ENCODE assay signal across 21 cellular contexts in genomic region chr9:78539188-78539587, GRCh38.
DNase-seq lines count a peak whose midpoint lies in the region; ATAC-seq, FAIRE-seq and TF ChIP-seq lines count a peak whose summit lies in the region.
"Had no signal": no experiment of that assay in that cellular context is flagged by ENCODE, and none has a peak within 500 bp of the region (broad histone marks: within the 10 kb centered on the region; RNA-seq: fewer than 3 reads in every experiment).

No MANE protein-coding gene starts in this region.

- H3K4me3 ChIP-seq in A549 = no peak overlapping the region
- H3K4me3 ChIP-seq in PC-3 (ENCODE audit: low read length) = no peak overlapping the region
- no peak overlapping the region for H3K4me3 ChIP-seq in K562
- no peak overlapping the region for H3K4me3 ChIP-seq in gastrocnemius medialis
- H3K4me3 ChIP-seq in sigmoid colon = no peak overlapping the region
- H3K4me3 ChIP-seq in Karpas-422 (ENCODE audit: low read length) = no peak overlapping the region
- no peak overlapping the region for H3K4me3 ChIP-seq in colonic mucosa
- H3K4me3 ChIP-seq: GM12878 had no signal

- H3K9me2 ChIP-seq in PC-3 (replicated peaks; ENCODE audit: low read length) = no peaks in the 10 kb centered on the region
- H3K9me2 ChIP-seq in Karpas-422 (replicated peaks; ENCODE audit: insufficient read depth, low read length) = no peaks in the 10 kb centered on the region

- 65% methylated on average over 3 of the region's 3 CpGs for WGBS in A549 (ENCODE audit: missing lambda C conversion rate)
- WGBS in K562 (ENCODE audit: insufficient coverage, low coverage, missing lambda C conversion rate) = 0% methylated on average over 3 of the region's 3 CpGs
- 63 to 79% methylated on average over 3 of the region's 3 CpGs for WGBS in sigmoid colon, 2 donors

- intact Hi-C loops in PC-3 (cut with micrococcal nuclease) (no loop called here), K562 (cut with micrococcal nuclease) (no loop called here), gastrocnemius medialis (cut with DNase I; ENCODE audit: low total_unique reads) (no loop called here), sigmoid colon (cut with DNase I) (no loop called here), colonic mucosa (cut with DNase I) (no loop called here)

- H3K4me2 ChIP-seq in A549 (peak overlapping the region; percentile 41; the same call in 1 of the 3 replicates), PC-3 (ENCODE audit: low read length) (peak overlapping the region; percentile 28; the same call in 1 of the 2 replicates), K562 (ENCODE audit: insufficient read depth, low read length) (no peak overlapping the region), Karpas-422 (ENCODE audit: low read depth, low read length, poor library complexity, severe bottlenecking) (no peak overlapping the region)

- CTCF ChIA-PET in A549 (lab: Yijun Ruan, JAX) = no interaction called here
- CTCF ChIA-PET in PC-3 (lab: Charles Lee) = no interaction called here
- CTCF ChIA-PET in K562 (lab: Yijun Ruan, JAX; ENCODE audit: low intra/inter-chr PET ratio) = no interaction called here

- H3K79me2 ChIP-seq in PC-3 (ENCODE audit: low read length) (no peaks in the 10 kb centered on the region), K562 (ENCODE audit: control insufficient read depth, insufficient read depth, low read length) (no peaks in the 10 kb centered on the region), Karpas-422 (ENCODE audit: low read length) (no peaks in the 10 kb centered on the region)

- H3K9ac ChIP-seq in PC-3 (ENCODE audit: low read length) (no peak overlapping the region), K562 (ENCODE audit: insufficient read depth in 1 of 2, low read depth in 2 of 2, low read length in 2 of 2) (no peak overlapping the region), Karpas-422 (ENCODE audit: low read length) (no peak overlapping the region), colonic mucosa (ENCODE audit: low read depth in 2 of 2, low read length in 2 of 2) (no peak overlapping the region)

- H3K9me1 ChIP-seq in K562 (ENCODE audit: control insufficient read depth, insufficient read depth, low read length) = no peaks in the 10 kb centered on the region

- no TSS peak for BruUV-seq in PC-3 (replicated peaks; lab: Mats Ljungman, UMichigan)
- no TSS peak for BruUV-seq in K562 (replicated peaks; lab: Mats Ljungman, UMichigan)

- H3F3A ChIP-seq in PC-3 (ENCODE audit: low read length, unreplicated experiment) = no peaks in the 10 kb centered on the region

- H2AFZ ChIP-seq in PC-3 (ENCODE audit: low read length) = no peak overlapping the region
- H2AFZ ChIP-seq in K562 (ENCODE audit: low read depth, low read length) = no peak overlapping the region
- no peak overlapping the region for H2AFZ ChIP-seq in Karpas-422 (ENCODE audit: low read length)

- no peak for TF ChIP-seq RAD21 in A549 (conservative IDR thresholded peaks at IDR 0.05 in 1 of 2, IDR thresholded peaks at IDR 0.05 in 1 of 2)
- no peak for TF ChIP-seq RAD21 in K562 (CRISPR knock-in tag; conservative IDR thresholded peaks at IDR 0.05 in 1 of 2, IDR thresholded peaks at IDR 0.05 in 1 of 2)

- H3K27ac ChIP-seq in A549 (no peak overlapping the region; a peak in 1 of 6 replicates), PC-3 (ENCODE audit: low read length) (peak overlapping the region; percentile 40), K562 (ENCODE audit: extremely low read depth, low read depth, low read length) (no peak overlapping the region), gastrocnemius medialis (peak overlapping the region in 3 of 4 donors; percentile 64 to 76 (median 65)), sigmoid colon (no peak overlapping the region), Karpas-422 (ENCODE audit: low read length) (no peak overlapping the region), colonic mucosa (no peak overlapping the region)

- TF ChIP-seq POLR2A in A549 (IDR thresholded peaks at IDR 0.05; ENCODE audit: low read length) (no peak), K562 (conservative IDR thresholded peaks at IDR 0.05) (no peak), gastrocnemius medialis (IDR thresholded peaks at IDR 0.05) (no peak), sigmoid colon (IDR thresholded peaks at IDR 0.05) (no peak)

- TF ChIP-seq EP300 in A549 (IDR thresholded peaks at IDR 0.05) = no peak
- peak; percentile 15; the same call in 1 of the 2 replicates for TF ChIP-seq EP300 in K562 (IDR thresholded peaks at IDR 0.05; ENCODE audit: low read length)
- TF ChIP-seq EP300 in sigmoid colon (IDR thresholded peaks at IDR 0.05) = no peak

- no peaks in the 10 kb centered on the region for H3K27me3 ChIP-seq in PC-3 (ENCODE audit: low read length)
- no peaks in the 10 kb centered on the region for H3K27me3 ChIP-seq in K562 (ENCODE audit: control insufficient read depth in 2 of 2, insufficient read depth in 2 of 2, low read length in 2 of 2)
- no peaks in the 10 kb centered on the region for H3K27me3 ChIP-seq in gastrocnemius medialis
- no peaks in the 10 kb centered on the region for H3K27me3 ChIP-seq in sigmoid colon
- no peaks in the 10 kb centered on the region for H3K27me3 ChIP-seq in Karpas-422 (ENCODE audit: low read length)
- no peaks in the 10 kb centered on the region for H3K27me3 ChIP-seq in colonic mucosa

- DNase-seq in A549 (ENCODE audit: low read depth in 1 of 2, low spot score in 1 of 2) (no peak), PC-3 (no peak), K562 (ENCODE audit: extremely low read depth in 1 of 4, low spot score in 3 of 4) (peak in 2 of 4 experiments; percentile 10 to 26), gastrocnemius medialis (no peak), sigmoid colon (no peak), Karpas-422 (no peak), colonic mucosa (no peak)
- DNase-seq: 8988T; AML-193; C1 segment of cervical spinal cord; CD8-positive, alpha-beta memory T cell; DND-41; GOT3; NCI-H1694; NCI-H2171 treated with DMSO at 0.1 percent for 48 hours; NCI-H446; NCI-H526; Right ventricle myocardium superior; SW 1271 had no signal

- H3K9me3 ChIP-seq in A549 (no peaks in the 10 kb centered on the region), PC-3 (ENCODE audit: low read length) (no peaks in the 10 kb centered on the region), K562 (replicated peaks; ENCODE audit: control insufficient read depth, insufficient read depth, low read depth, low read length) (no peaks in the 10 kb centered on the region), gastrocnemius medialis (no peaks in the 10 kb centered on the region), sigmoid colon (no peaks in the 10 kb centered on the region), Karpas-422 (ENCODE audit: low read length) (no peaks in the 10 kb centered on the region), colonic mucosa (no peaks in the 10 kb centered on the region)

- H3K4me1 ChIP-seq in A549 = peaks cover 13% of the 10 kb centered on the region
- H3K4me1 ChIP-seq in PC-3 (ENCODE audit: insufficient read depth, low read length) = peaks cover 25% of the 10 kb centered on the region
- H3K4me1 ChIP-seq in K562 (replicated peaks in 1 of 2; ENCODE audit: control insufficient read depth in 2 of 2, insufficient read depth in 2 of 2, low read length in 2 of 2) = no peaks in the 10 kb centered on the region
- peaks cover 7 to 9% of the 10 kb centered on the region in 2 donors for H3K4me1 ChIP-seq in gastrocnemius medialis
- no peaks in the 10 kb centered on the region for H3K4me1 ChIP-seq in sigmoid colon
- H3K4me1 ChIP-seq in Karpas-422 (ENCODE audit: low read length) = no peaks in the 10 kb centered on the region
- no peaks in the 10 kb centered on the region for H3K4me1 ChIP-seq in colonic mucosa

- no peaks in the 10 kb centered on the region for H4K20me1 ChIP-seq in PC-3 (ENCODE audit: low read length)
- H4K20me1 ChIP-seq in K562 (replicated peaks; ENCODE audit: control insufficient read depth, insufficient read depth, low read length) = no peaks in the 10 kb centered on the region
- no peaks in the 10 kb centered on the region for H4K20me1 ChIP-seq in Karpas-422 (ENCODE audit: insufficient read depth, low read depth, low read length)

- ATAC-seq in A549 (no peak), PC-3 (no peak), K562 (peak; percentile 59; the same call in 2 of the 3 replicates), gastrocnemius medialis (no peak)
- ATAC-seq: GM12878, HCT116 had no signal

- no peaks in the 10 kb centered on the region for H3K36me3 ChIP-seq in PC-3 (ENCODE audit: low read depth, low read length)
- no peaks in the 10 kb centered on the region for H3K36me3 ChIP-seq in K562 (ENCODE audit: control insufficient read depth, insufficient read depth, low read length)
- H3K36me3 ChIP-seq in gastrocnemius medialis = no peaks in the 10 kb centered on the region
- H3K36me3 ChIP-seq in sigmoid colon = no peaks in the 10 kb centered on the region
- H3K36me3 ChIP-seq in Karpas-422 (ENCODE audit: insufficient read depth, low read length) = no peaks in the 10 kb centered on the region
- H3K36me3 ChIP-seq in colonic mucosa = no peaks in the 10 kb centered on the region

- in situ Hi-C loops in K562 (cut with MboI) = no loop called here
- in situ Hi-C loops in gastrocnemius medialis (cut with MboI; ENCODE audit: low sequenced_read_pairs in 4 of 4) = loop anchor here in 1 of 4 donors (25.0 kb wide), 1 partner anchor 1523 kb away; no protein-coding TSS in a partner anchor

- POLR2A ChIA-PET in A549 (lab: Yijun Ruan, JAX) (no interaction called here), PC-3 (lab: Charles Lee; ENCODE audit: unreplicated experiment) (interaction anchor here (1.0 kb wide), 1 partner anchor 18 kb away, joined by 3 read pairs; no protein-coding TSS in a partner anchor), K562 (lab: Yijun Ruan, JAX) (no interaction called here)

- FAIRE-seq in A549 (lab: Jason Lieb, UNC) (no peak), K562 (lab: Jason Lieb, UNC) (no peak)
- FAIRE-seq: GM12878 had no signal

- TF ChIP-seq CTCF in A549 (IDR thresholded peaks at IDR 0.05) (no peak), PC-3 (conservative IDR thresholded peaks at IDR 0.05; ENCODE audit: low read depth, low read length) (no peak), K562 (IDR thresholded peaks at IDR 0.05 in 2 of 3, conservative IDR thresholded peaks at IDR 0.05 in 1 of 3; ENCODE audit: insufficient read depth in 2 of 3, low read depth in 1 of 3, low read length in 3 of 3) (no peak), gastrocnemius medialis (IDR thresholded peaks at IDR 0.05 in 4 of 5, conservative IDR thresholded peaks at IDR 0.05 in 1 of 5) (no peak), sigmoid colon (IDR thresholded peaks at IDR 0.05) (no peak), colonic mucosa (IDR thresholded peaks at IDR 0.05) (no peak)

TF ChIP-seq in K562, 482 proteins besides CTCF, POLR2A, EP300 and RAD21 (continues in another document):
- TF ChIP-seq CBFA2T3 (IDR thresholded peaks at IDR 0.05) (peak; percentile 80), TCF3 (CRISPR knock-in tag; IDR thresholded peaks at IDR 0.05) (peak; percentile 20; the same call in 1 of the 2 replicates), TAL1 (IDR thresholded peaks at IDR 0.05) (peak; percentile 64; the same call in 1 of the 2 replicates), NCOR1 (IDR thresholded peaks at IDR 0.05) (peak; percentile 46; the same call in 1 of the 2 replicates)

Comparison
In these comparisons a context has a peak if more than half of its experiments do, and no peak if none do; other contexts are left out.
1. H3K27ac ChIP-seq: peak in PC-3 (single experiment) and gastrocnemius medialis (3 of 4); none in A549 (0 of 2), K562 (single experiment), sigmoid colon (0 of 4), Karpas-422 (single experiment) and colonic mucosa (single experiment).
2. H3K4me2 ChIP-seq: peak in A549 (single experiment) and PC-3 (single experiment); none in K562 (single experiment) and Karpas-422 (single experiment).
3. Of the 35 proteins assayed by ChIP-seq in both K562 and A549: peak only in K562: EP300; only in A549: none; in both: none; in neither: 34.